Comparison of ENCODE assay signal across 16 cellular contexts in the genomic region with DNA sequence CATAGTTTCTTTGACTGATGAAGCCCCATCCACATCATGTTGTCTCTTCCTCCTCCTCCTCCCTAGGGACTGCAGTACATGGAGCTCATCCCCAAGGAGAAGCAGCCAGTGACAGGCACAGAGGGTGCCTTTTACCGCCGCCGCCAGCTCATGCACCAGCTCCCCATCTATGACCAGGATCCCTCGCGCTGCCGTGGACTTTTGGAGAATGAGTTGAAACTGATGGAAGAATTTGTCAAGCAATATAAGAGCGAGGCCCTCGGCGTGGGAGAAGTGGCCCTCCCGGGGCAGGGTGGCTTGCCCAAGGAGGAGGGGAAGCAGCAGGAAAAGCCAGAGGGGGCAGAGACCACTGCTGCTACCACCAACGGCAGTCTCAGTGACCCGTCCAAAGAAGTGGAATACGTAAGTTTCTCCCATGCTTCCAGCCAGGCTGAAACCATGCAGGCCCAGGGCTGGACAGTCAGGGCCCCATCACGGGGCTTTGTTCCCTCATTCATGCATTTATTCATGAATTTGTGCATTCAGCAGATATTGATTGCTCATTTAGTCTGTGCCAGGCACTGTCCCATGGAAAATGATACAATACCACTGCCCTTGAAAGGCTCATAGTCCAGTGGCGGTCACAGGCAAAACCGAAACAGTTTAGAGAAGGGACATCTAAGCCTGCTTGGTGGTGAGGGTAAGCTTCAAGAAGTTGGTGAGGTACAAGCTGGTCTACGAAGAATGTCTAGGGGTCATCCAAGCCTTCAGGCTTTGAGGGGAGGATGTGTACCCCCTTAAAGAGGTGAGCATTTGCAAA. TPM values are rescaled to one million over a fixed set of nuclear protein-coding genes. Genes with fewer than 3 reads are reported as not detected.
A peak's percentile ranks its signal among the peaks of the same experiment; 100 is the strongest.
DNase-seq lines count a peak whose midpoint lies in the region; ATAC-seq, FAIRE-seq and TF ChIP-seq lines count a peak whose summit lies in the region.
"Had no signal": no experiment of that assay in that cellular context is flagged by ENCODE, and none has a peak within 500 bp of the region (broad histone marks: within the 10 kb centered on the region; RNA-seq: fewer than 3 reads in every experiment).

No MANE protein-coding gene starts in this region.

- no peak overlapping the region for H3K9ac ChIP-seq in astrocyte (ENCODE audit: low read length)
- no peak overlapping the region for H3K9ac ChIP-seq in SK-N-SH

- no peaks in the 10 kb centered on the region for H3K9me3 ChIP-seq in astrocyte (ENCODE audit: insufficient read depth, low read depth, low read length)
- H3K9me3 ChIP-seq in right lobe of liver, result no peaks in the 10 kb centered on the region
- H3K9me3 ChIP-seq in psoas muscle, result no peaks in the 10 kb centered on the region
- H3K9me3 ChIP-seq in tibial artery, result no peaks in the 10 kb centered on the region
- H3K9me3 ChIP-seq in SK-N-SH, result no peaks in the 10 kb centered on the region
- H3K9me3 ChIP-seq: BE2C had no signal

- H3K79me2 ChIP-seq in astrocyte (ENCODE audit: insufficient read depth, low read length) (no peaks in the 10 kb centered on the region), SK-N-SH (ENCODE audit: insufficient read depth) (no peaks in the 10 kb centered on the region)

- no peaks in the 10 kb centered on the region for H3K27me3 Mint-ChIP-seq in astrocyte (ENCODE audit: low read depth, unreplicated experiment)
- H3K27me3 Mint-ChIP-seq: CD4-positive, alpha-beta memory T cell had no signal

- no peak for TF ChIP-seq RAD21 in SK-N-SH (IDR thresholded peaks at IDR 0.05; ENCODE audit: low read length)

- TF ChIP-seq POLR2A in right lobe of liver (IDR thresholded peaks at IDR 0.05), result no peak

- H3K36me3 ChIP-seq in astrocyte (ENCODE audit: insufficient read depth, low read length) (peaks cover 28% of the 10 kb centered on the region), right lobe of liver (no peaks in the 10 kb centered on the region), psoas muscle (ENCODE audit: insufficient read depth in 1 of 2, low read depth in 1 of 2) (peaks cover 9 to 93% of the 10 kb centered on the region in 2 donors), tibial artery (peaks cover 52 to 86% (median 65%) of the 10 kb centered on the region in 3 donors), SK-N-SH (replicated peaks in 1 of 2; ENCODE audit: control insufficient read depth in 1 of 2, insufficient read depth in 2 of 2, low read length in 1 of 2) (peaks cover 0 to 48% of the 10 kb centered on the region in 2 experiments)
- H3K36me3 ChIP-seq: BE2C had no signal

- H3K27ac ChIP-seq in astrocyte (ENCODE audit: low read depth, low read length), result no peak overlapping the region
- H3K27ac ChIP-seq in right lobe of liver, result peak overlapping the region in 2 of 3 donors; percentile 72
- peak overlapping the region; percentile 56 for H3K27ac ChIP-seq in psoas muscle
- peak overlapping the region; percentile 76 to 81 for H3K27ac ChIP-seq in tibial artery
- no peak overlapping the region for H3K27ac ChIP-seq in SK-N-SH (ENCODE audit: low read depth in 2 of 2, low read length in 1 of 2)
- H3K27ac ChIP-seq: C4-2B had no signal

- peak overlapping the region; percentile 89 for H3K27ac Mint-ChIP-seq in astrocyte (ENCODE audit: unreplicated experiment)
- H3K27ac Mint-ChIP-seq: CD4-positive, alpha-beta memory T cell; GM23338 had no signal

- FAIRE-seq in astrocyte (lab: Jason Lieb, UNC), result no peak
- FAIRE-seq: A204.1, GM12878, GM18507 had no signal

- TF ChIP-seq CTCF in astrocyte (IDR thresholded peaks at IDR 0.05; ENCODE audit: insufficient read depth, low read depth, low read length) (no peak), right lobe of liver (IDR thresholded peaks at IDR 0.05) (no peak), psoas muscle (IDR thresholded peaks at IDR 0.05) (no peak), tibial artery (IDR thresholded peaks at IDR 0.05) (no peak), SK-N-SH (IDR thresholded peaks at IDR 0.05) (no peak)

- peaks cover 33% of the 10 kb centered on the region for H3K4me1 Mint-ChIP-seq in astrocyte (ENCODE audit: low read depth, unreplicated experiment)
- H3K4me1 Mint-ChIP-seq: CD4-positive, alpha-beta memory T cell had no signal

- ATAC-seq in right lobe of liver (peak; percentile 84 to 93 (median 90)), psoas muscle (no peak), HG02970 (IDR thresholded peaks at IDR 0.05; ENCODE audit: low FRiP score, unreplicated experiment) (no peak)
- ATAC-seq: GM12878, GM23338 had no signal

- H4K20me1 ChIP-seq in astrocyte (ENCODE audit: insufficient read depth, low read length) (no peaks in the 10 kb centered on the region), SK-N-SH (ENCODE audit: insufficient read depth) (no peaks in the 10 kb centered on the region)

- 80% methylated on average over 9 of the region's 17 CpGs for WGBS in right lobe of liver (ENCODE audit: insufficient coverage, low coverage, low lambda C conversion rate, missing lambda C conversion rate)
- WGBS in psoas muscle, 3 donors, result 91 to 94% (median 91%) methylated on average over 17 of the region's 17 CpGs
- 88% methylated on average over 14 of the region's 17 CpGs for WGBS in SK-N-SH (ENCODE audit: low lambda C conversion rate)

- H3K27me3 ChIP-seq in astrocyte (ENCODE audit: insufficient read depth, low read length), result no peaks in the 10 kb centered on the region
- H3K27me3 ChIP-seq in right lobe of liver, result no peaks in the 10 kb centered on the region
- no peaks in the 10 kb centered on the region for H3K27me3 ChIP-seq in psoas muscle (ENCODE audit: insufficient read depth in 3 of 3, low read length in 2 of 3)
- H3K27me3 ChIP-seq in tibial artery, result no peaks in the 10 kb centered on the region
- H3K27me3 ChIP-seq in SK-N-SH (ENCODE audit: insufficient read depth), result no peaks in the 10 kb centered on the region
- H3K27me3 ChIP-seq: BE2C had no signal

- H3K4me3 ChIP-seq in astrocyte (ENCODE audit: insufficient read depth, low read depth, low read length) (no peak overlapping the region), right lobe of liver (peak overlapping the region in 2 of 3 donors; percentile 5 to 23), psoas muscle (no peak overlapping the region), tibial artery (no peak overlapping the region), SK-N-SH (ENCODE audit: low read depth in 2 of 2, low read length in 1 of 2) (no peak overlapping the region)
- H3K4me3 ChIP-seq: GM12878, GM23338 had no signal

- intact Hi-C loops in right lobe of liver (cut with DNase I) (no loop called here), psoas muscle (cut with DNase I) (no loop called here), tibial artery (cut with DNase I; ENCODE audit: low total_unique reads) (loop anchor here (5.0 kb wide), 1 partner anchor 36 kb away; no protein-coding TSS in a partner anchor)

- no peaks in the 10 kb centered on the region for H3F3A ChIP-seq in SK-N-SH (replicated peaks; ENCODE audit: insufficient read depth)

- POLR2A ChIA-PET in SK-N-SH (lab: Yijun Ruan, JAX), result no interaction called here

- no peak for TF ChIP-seq EP300 in SK-N-SH (IDR thresholded peaks at IDR 0.05; ENCODE audit: borderline replicate concordance in 1 of 2, low read depth in 1 of 2, low read length in 1 of 2)

- H3K9me3 Mint-ChIP-seq in astrocyte (ENCODE audit: unreplicated experiment), result no peaks in the 10 kb centered on the region
- H3K9me3 Mint-ChIP-seq: CD4-positive, alpha-beta memory T cell; GM23338 had no signal

- H3K4me2 ChIP-seq in astrocyte (ENCODE audit: low read length), result no peak overlapping the region
- H3K4me2 ChIP-seq in SK-N-SH, result no peak overlapping the region
- H3K4me2 ChIP-seq: GM23338 had no signal

- CTCF ChIA-PET in SK-N-SH (lab: Yijun Ruan, JAX), result no interaction called here

- H3K4me1 ChIP-seq in astrocyte (ENCODE audit: insufficient read depth, low read length), result no peaks in the 10 kb centered on the region
- peaks cover 0 to 16% (median 7%) of the 10 kb centered on the region in 4 donors for H3K4me1 ChIP-seq in right lobe of liver
- H3K4me1 ChIP-seq in psoas muscle, result peaks cover 42% of the 10 kb centered on the region
- peaks cover 3 to 47% (median 42%) of the 10 kb centered on the region in 4 donors for H3K4me1 ChIP-seq in tibial artery
- H3K4me1 ChIP-seq in SK-N-SH (ENCODE audit: control insufficient read depth in 1 of 2, insufficient read depth in 2 of 2, low read depth in 1 of 2, low read length in 1 of 2), result peaks cover 0 to 9% of the 10 kb centered on the region in 2 experiments; a peak in 1 of 4 replicates
- H3K4me1 ChIP-seq: BE2C had no signal

- H2AFZ ChIP-seq in astrocyte (ENCODE audit: low read depth, low read length) (no peak overlapping the region), SK-N-SH (ENCODE audit: low read depth) (no peak overlapping the region)
- H2AFZ ChIP-seq: GM23338 had no signal

- no peaks in the 10 kb centered on the region for H3K9me2 ChIP-seq in SK-N-SH

- H3K36me3 Mint-ChIP-seq in astrocyte (ENCODE audit: low read depth, unreplicated experiment), result peaks cover 21% of the 10 kb centered on the region
- H3K36me3 Mint-ChIP-seq: CD4-positive, alpha-beta memory T cell had no signal

- no peak overlapping the region for H3K4me3 Mint-ChIP-seq in astrocyte (ENCODE audit: unreplicated experiment)
- H3K4me3 Mint-ChIP-seq: CD4-positive, alpha-beta memory T cell; GM23338 had no signal

- no peak for DNase-seq in astrocyte (ENCODE audit: low read depth)
- peak in 1 of 3 donors; percentile 59 for DNase-seq in right lobe of liver
- DNase-seq in psoas muscle, result no peak
- no peak for DNase-seq in tibial artery
- no peak for DNase-seq in SK-N-SH
- DNase-seq in NAMALWA (ENCODE audit: low spot score), result no peak
- DNase-seq: BE2C; CD4-positive, alpha-beta memory T cell; DMS79; H7 had no signal

TF ChIP-seq in SK-N-SH, 30 proteins besides CTCF, POLR2A, EP300 and RAD21:
- no peak for TF ChIP-seq TAF1 (IDR thresholded peaks at IDR 0.05; ENCODE audit: borderline replicate concordance, low read depth, low read length)
- no peak for TF ChIP-seq FOXJ3 (CRISPR knock-in tag; IDR thresholded peaks at IDR 0.05)
TF ChIP-seq in SK-N-SH: peak in this region for 0.

RNA-seq across cellular contexts. Expression of a gene that starts 47.1 kb away (rescaled TPM):
- 374 and 437 TPM in 2 replicates for total RNA-seq in astrocyte
- total RNA-seq in right lobe of liver, result 10 to 100 TPM in 3 of 6 experiments, 1 to 10 TPM in 3; 3.0 to 24.0 (median 8.4) TPM
- 1,000 to 10,000 TPM in 1 of 4 donors, 100 to 1,000 TPM in 3; 340 to 1,074 (median 476) TPM for total RNA-seq in psoas muscle
- 1,000 to 10,000 TPM in 1 of 3 donors, 100 to 1,000 TPM in 1, 10 to 100 TPM in 1; 83.0 to 1,120 (median 129) TPM for polyA plus RNA-seq in psoas muscle
- polyA plus RNA-seq in SK-N-SH (2012; rRNA removed), result 23.6 and 26.5 TPM in 2 replicates
- 19.2 and 20.3 TPM in 2 replicates for polyA plus RNA-seq in SK-N-SH (2012; cell fraction: cytosol; rRNA removed)
- 34.5 and 40.1 TPM in 2 replicates for polyA plus RNA-seq in SK-N-SH (2012; cell fraction: nucleus; rRNA removed)

Comparison
In these comparisons a context has a peak if more than half of its experiments do, and no peak if none do; other contexts are left out.
1. H3K27ac ChIP-seq: peak in right lobe of liver (2 of 3), psoas muscle (single experiment) and tibial artery (2 of 2); none in astrocyte (single experiment) and SK-N-SH (0 of 2).
2. H3K4me3 ChIP-seq: peak in right lobe of liver (2 of 3); none in astrocyte (single experiment), psoas muscle (single experiment), tibial artery (0 of 2) and SK-N-SH (0 of 2).
3. ATAC-seq: peak in right lobe of liver (4 of 4); none in psoas muscle (0 of 4) and HG02970 (single experiment).
4. RNA of a gene that starts 47.1 kb away (total RNA-seq): 340 to 1,074 TPM in psoas muscle and 374 to 437 TPM in astrocyte; 3.0 to 24.0 TPM in right lobe of liver; every median in the first group is over 10 times any median in the second.